1 cellular context compared by ENCODE assay signal in the genomic region with DNA sequence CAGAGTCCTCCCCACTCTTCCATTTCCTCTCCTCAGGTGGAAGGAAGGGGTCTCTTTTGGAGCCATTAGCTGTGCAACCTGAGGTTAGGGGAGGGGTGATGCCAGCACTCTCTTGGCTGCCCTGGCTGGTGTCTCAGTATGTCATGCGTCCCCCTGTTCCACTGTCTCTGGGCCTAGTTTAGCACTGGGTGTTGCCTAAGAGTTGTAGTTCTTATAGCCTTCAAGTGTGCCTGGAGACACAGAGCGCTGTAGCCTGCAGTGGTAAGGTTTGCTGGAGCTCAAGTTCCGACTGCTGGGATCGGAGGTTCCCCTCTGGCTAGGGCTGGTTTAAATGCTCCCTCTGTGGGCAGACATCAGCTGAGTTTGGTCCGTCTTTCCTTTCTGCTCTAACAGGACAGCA.
TF ChIP-seq lines count a peak whose summit lies in the region.

No MANE protein-coding gene starts in this region.

TF ChIP-seq in WTC11, 78 proteins besides CTCF, POLR2A, EP300 and RAD21 (continued from another document):
- TF ChIP-seq, protein P1, sequence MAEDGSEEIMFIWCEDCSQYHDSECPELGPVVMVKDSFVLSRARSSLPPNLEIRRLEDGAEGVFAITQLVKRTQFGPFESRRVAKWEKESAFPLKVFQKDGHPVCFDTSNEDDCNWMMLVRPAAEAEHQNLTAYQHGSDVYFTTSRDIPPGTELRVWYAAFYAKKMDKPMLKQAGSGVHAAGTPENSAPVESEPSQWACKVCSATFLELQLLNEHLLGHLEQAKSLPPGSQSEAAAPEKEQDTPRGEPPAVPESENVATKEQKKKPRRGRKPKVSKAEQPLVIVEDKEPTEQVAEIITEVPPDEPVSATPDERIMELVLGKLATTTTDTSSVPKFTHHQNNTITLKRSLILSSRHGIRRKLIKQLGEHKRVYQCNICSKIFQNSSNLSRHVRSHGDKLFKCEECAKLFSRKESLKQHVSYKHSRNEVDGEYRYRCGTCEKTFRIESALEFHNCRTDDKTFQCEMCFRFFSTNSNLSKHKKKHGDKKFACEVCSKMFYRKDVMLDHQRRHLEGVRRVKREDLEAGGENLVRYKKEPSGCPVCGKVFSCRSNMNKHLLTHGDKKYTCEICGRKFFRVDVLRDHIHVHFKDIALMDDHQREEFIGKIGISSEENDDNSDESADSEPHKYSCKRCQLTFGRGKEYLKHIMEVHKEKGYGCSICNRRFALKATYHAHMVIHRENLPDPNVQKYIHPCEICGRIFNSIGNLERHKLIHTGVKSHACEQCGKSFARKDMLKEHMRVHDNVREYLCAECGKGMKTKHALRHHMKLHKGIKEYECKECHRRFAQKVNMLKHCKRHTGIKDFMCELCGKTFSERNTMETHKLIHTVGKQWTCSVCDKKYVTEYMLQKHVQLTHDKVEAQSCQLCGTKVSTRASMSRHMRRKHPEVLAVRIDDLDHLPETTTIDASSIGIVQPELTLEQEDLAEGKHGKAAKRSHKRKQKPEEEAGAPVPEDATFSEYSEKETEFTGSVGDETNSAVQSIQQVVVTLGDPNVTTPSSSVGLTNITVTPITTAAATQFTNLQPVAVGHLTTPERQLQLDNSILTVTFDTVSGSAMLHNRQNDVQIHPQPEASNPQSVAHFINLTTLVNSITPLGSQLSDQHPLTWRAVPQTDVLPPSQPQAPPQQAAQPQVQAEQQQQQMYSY (CRISPR knock-in tag; IDR thresholded peaks at IDR 0.05), result no peak
- TF ChIP-seq, protein P2, sequence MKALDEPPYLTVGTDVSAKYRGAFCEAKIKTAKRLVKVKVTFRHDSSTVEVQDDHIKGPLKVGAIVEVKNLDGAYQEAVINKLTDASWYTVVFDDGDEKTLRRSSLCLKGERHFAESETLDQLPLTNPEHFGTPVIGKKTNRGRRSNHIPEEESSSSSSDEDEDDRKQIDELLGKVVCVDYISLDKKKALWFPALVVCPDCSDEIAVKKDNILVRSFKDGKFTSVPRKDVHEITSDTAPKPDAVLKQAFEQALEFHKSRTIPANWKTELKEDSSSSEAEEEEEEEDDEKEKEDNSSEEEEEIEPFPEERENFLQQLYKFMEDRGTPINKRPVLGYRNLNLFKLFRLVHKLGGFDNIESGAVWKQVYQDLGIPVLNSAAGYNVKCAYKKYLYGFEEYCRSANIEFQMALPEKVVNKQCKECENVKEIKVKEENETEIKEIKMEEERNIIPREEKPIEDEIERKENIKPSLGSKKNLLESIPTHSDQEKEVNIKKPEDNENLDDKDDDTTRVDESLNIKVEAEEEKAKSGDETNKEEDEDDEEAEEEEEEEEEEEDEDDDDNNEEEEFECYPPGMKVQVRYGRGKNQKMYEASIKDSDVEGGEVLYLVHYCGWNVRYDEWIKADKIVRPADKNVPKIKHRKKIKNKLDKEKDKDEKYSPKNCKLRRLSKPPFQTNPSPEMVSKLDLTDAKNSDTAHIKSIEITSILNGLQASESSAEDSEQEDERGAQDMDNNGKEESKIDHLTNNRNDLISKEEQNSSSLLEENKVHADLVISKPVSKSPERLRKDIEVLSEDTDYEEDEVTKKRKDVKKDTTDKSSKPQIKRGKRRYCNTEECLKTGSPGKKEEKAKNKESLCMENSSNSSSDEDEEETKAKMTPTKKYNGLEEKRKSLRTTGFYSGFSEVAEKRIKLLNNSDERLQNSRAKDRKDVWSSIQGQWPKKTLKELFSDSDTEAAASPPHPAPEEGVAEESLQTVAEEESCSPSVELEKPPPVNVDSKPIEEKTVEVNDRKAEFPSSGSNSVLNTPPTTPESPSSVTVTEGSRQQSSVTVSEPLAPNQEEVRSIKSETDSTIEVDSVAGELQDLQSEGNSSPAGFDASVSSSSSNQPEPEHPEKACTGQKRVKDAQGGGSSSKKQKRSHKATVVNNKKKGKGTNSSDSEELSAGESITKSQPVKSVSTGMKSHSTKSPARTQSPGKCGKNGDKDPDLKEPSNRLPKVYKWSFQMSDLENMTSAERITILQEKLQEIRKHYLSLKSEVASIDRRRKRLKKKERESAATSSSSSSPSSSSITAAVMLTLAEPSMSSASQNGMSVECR (CRISPR knock-in tag; IDR thresholded peaks at IDR 0.05; ENCODE audit: borderline replicate concordance), result no peak
- TF ChIP-seq, protein P3, sequence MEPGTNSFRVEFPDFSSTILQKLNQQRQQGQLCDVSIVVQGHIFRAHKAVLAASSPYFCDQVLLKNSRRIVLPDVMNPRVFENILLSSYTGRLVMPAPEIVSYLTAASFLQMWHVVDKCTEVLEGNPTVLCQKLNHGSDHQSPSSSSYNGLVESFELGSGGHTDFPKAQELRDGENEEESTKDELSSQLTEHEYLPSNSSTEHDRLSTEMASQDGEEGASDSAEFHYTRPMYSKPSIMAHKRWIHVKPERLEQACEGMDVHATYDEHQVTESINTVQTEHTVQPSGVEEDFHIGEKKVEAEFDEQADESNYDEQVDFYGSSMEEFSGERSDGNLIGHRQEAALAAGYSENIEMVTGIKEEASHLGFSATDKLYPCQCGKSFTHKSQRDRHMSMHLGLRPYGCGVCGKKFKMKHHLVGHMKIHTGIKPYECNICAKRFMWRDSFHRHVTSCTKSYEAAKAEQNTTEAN (CRISPR knock-in tag; IDR thresholded peaks at IDR 0.05), result no peak
- TF ChIP-seq ZNF138 (CRISPR knock-in tag; conservative IDR thresholded peaks at IDR 0.05), result no peak
- no peak for TF ChIP-seq ZNF416 (CRISPR knock-in tag; IDR thresholded peaks at IDR 0.05)
- no peak for TF ChIP-seq GRHL2 (CRISPR knock-in tag; IDR thresholded peaks at IDR 0.05; ENCODE audit: insufficient replicate concordance, severe bottlenecking)
- TF ChIP-seq, protein P4, sequence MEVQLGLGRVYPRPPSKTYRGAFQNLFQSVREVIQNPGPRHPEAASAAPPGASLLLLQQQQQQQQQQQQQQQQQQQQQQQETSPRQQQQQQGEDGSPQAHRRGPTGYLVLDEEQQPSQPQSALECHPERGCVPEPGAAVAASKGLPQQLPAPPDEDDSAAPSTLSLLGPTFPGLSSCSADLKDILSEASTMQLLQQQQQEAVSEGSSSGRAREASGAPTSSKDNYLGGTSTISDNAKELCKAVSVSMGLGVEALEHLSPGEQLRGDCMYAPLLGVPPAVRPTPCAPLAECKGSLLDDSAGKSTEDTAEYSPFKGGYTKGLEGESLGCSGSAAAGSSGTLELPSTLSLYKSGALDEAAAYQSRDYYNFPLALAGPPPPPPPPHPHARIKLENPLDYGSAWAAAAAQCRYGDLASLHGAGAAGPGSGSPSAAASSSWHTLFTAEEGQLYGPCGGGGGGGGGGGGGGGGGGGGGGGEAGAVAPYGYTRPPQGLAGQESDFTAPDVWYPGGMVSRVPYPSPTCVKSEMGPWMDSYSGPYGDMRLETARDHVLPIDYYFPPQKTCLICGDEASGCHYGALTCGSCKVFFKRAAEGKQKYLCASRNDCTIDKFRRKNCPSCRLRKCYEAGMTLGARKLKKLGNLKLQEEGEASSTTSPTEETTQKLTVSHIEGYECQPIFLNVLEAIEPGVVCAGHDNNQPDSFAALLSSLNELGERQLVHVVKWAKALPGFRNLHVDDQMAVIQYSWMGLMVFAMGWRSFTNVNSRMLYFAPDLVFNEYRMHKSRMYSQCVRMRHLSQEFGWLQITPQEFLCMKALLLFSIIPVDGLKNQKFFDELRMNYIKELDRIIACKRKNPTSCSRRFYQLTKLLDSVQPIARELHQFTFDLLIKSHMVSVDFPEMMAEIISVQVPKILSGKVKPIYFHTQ (CRISPR knock-in tag; IDR thresholded peaks at IDR 0.05), result no peak
